Comparison of ENCODE assay signal across 10 cellular contexts in the genomic region with DNA sequence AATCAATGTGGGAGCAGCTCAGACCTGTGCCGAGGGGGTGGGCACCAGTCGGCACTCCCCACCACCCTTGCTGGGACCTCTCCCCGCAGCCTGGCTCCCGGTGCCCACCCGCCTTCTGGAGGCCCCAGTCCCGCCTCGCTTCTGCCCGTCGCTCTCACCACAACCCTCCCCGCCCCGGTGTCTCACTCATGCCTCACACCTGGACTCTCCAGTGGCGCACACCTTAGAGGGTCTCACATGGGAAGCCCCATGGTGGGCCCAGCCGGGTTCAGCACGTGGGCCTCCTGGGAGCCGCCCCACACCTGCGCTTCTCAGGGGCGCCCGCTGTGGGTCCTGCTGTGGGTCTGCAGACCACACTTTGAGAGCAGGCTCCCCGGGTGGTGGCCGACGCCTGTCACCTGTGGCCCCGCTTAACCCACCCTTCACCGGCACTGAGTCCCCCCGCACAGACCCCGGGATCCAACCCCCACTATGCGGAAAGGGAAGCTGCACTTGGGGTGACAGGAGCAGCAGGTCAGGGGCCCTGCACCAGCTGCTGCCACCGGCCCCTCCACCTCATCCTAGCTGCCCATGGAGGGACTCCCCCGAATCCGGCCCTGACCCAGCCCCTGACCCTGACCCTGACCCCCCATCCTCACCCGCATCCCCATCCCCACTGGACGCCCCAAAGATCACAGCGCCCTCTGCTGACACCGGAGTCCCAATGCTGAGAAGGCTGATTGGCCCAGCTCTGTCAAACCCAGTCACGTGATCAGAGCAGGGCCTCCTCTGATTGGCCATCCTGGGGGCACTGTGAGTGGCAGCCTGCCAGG. TPM values are rescaled to one million over a fixed set of nuclear protein-coding genes. Genes with fewer than 3 reads are reported as not detected.
DNase-seq lines count a peak whose midpoint lies in the region; ATAC-seq, FAIRE-seq and TF ChIP-seq lines count a peak whose summit lies in the region.
"Had no signal": no experiment of that assay in that cellular context is flagged by ENCODE, and none has a peak within 500 bp of the region (broad histone marks: within the 10 kb centered on the region; RNA-seq: fewer than 3 reads in every experiment).

No MANE protein-coding gene starts in this region.

- H3K36me3 ChIP-seq in GM23338 (ENCODE audit: insufficient read depth) (no peaks in the 10 kb centered on the region), uterus (no peaks in the 10 kb centered on the region), esophagus squamous epithelium (no peaks in the 10 kb centered on the region)
- H3K36me3 ChIP-seq: HAP-1 had no signal

- no peak overlapping the region for H2AFZ ChIP-seq in GM23338

- H3K9me3 Mint-ChIP-seq in GM23338 (no peaks in the 10 kb centered on the region), activated B cell treated with CpG ODN at 0.5 μM for 24 hours (no peaks in the 10 kb centered on the region)
- H3K9me3 Mint-ChIP-seq: dendritic cell treated with granulocyte-macrophage colony-stimulating factor and Interleukin-4, amounts not matched to agents 40 ng/mL and 50 ng/mL, for 4 days had no signal

- no peaks in the 10 kb centered on the region for H3K79me2 ChIP-seq in GM23338 (replicated peaks; ENCODE audit: insufficient read depth)

- H3K4me3 ChIP-seq in AG09309 (ENCODE audit: control insufficient read depth, low read depth, low read length) (no peak overlapping the region), GM23338 (no peak overlapping the region), uterus (no peak overlapping the region), esophagus squamous epithelium (no peak overlapping the region)
- H3K4me3 ChIP-seq: HAP-1 had no signal

- H3K4me1 ChIP-seq in GM23338 (ENCODE audit: insufficient read depth), result peaks cover 8% of the 10 kb centered on the region; the same call in 1 of the 2 replicates
- no peaks in the 10 kb centered on the region for H3K4me1 ChIP-seq in uterus
- peaks cover 8 to 32% (median 21%) of the 10 kb centered on the region in 3 donors for H3K4me1 ChIP-seq in esophagus squamous epithelium

- H3K4me3 Mint-ChIP-seq in GM23338 (no peak overlapping the region), activated B cell treated with CpG ODN at 0.5 μM for 24 hours (no peak overlapping the region)
- H3K4me3 Mint-ChIP-seq: dendritic cell treated with granulocyte-macrophage colony-stimulating factor and Interleukin-4, amounts not matched to agents 40 ng/mL and 50 ng/mL, for 4 days had no signal

- CTCF ChIA-PET in activated B cell treated with CpG ODN at 0.5 μM for 24 hours (lab: Charles Lee), result no interaction called here

- H3K36me3 Mint-ChIP-seq in GM23338 (ENCODE audit: low read depth) (no peaks in the 10 kb centered on the region), activated B cell treated with CpG ODN at 0.5 μM for 24 hours (ENCODE audit: low read depth) (no peaks in the 10 kb centered on the region)

- H3K4me1 Mint-ChIP-seq in GM23338, result peaks cover 10% of the 10 kb centered on the region
- no peaks in the 10 kb centered on the region for H3K4me1 Mint-ChIP-seq in activated B cell treated with CpG ODN at 0.5 μM for 24 hours

- no peaks in the 10 kb centered on the region for H4K20me1 ChIP-seq in GM23338 (replicated peaks; ENCODE audit: insufficient read depth)

- no peak for TF ChIP-seq POLR2A in uterus (IDR thresholded peaks at IDR 0.05)
- TF ChIP-seq POLR2A in esophagus squamous epithelium (IDR thresholded peaks at IDR 0.05), result no peak

- H3K9me2 ChIP-seq in GM23338 (ENCODE audit: insufficient read depth), result no peaks in the 10 kb centered on the region

- no peaks in the 10 kb centered on the region for H3F3A ChIP-seq in GM23338 (replicated peaks; ENCODE audit: low read depth)

- H3K27me3 Mint-ChIP-seq in GM23338 (ENCODE audit: insufficient read depth, low read depth, poor library complexity) (peaks cover 4% of the 10 kb centered on the region), activated B cell treated with CpG ODN at 0.5 μM for 24 hours (peaks cover 3% of the 10 kb centered on the region)

- in situ Hi-C loops in KBM-7 (cut with MboI; ENCODE audit: low pct_unique_long_range_greater_than_20kb, low sequenced_read_pairs), result no loop called here

- H3K27ac ChIP-seq in GM23338 (ENCODE audit: low read depth), result no peak overlapping the region
- no peak overlapping the region for H3K27ac ChIP-seq in uterus
- no peak overlapping the region for H3K27ac ChIP-seq in esophagus squamous epithelium

- H3K27ac Mint-ChIP-seq in GM23338 (no peak overlapping the region), activated B cell treated with CpG ODN at 0.5 μM for 24 hours (no peak overlapping the region)
- H3K27ac Mint-ChIP-seq: dendritic cell treated with granulocyte-macrophage colony-stimulating factor and Interleukin-4, amounts not matched to agents 40 ng/mL and 50 ng/mL, for 4 days had no signal

- WGBS in esophagus squamous epithelium, 2 donors, result 75 to 91% methylated on average over 2 to 10 of the region's 34 CpGs

- H3K27me3 ChIP-seq in GM23338 (ENCODE audit: insufficient read depth) (no peaks in the 10 kb centered on the region), uterus (no peaks in the 10 kb centered on the region), esophagus squamous epithelium (peaks cover 0 to 11% (median 0%) of the 10 kb centered on the region in 4 donors)

- DNase-seq in AG09309 (ENCODE audit: low read depth) (no peak), GM23338 (ENCODE audit: low spot score) (peak; percentile 69), activated B cell treated with CpG ODN at 0.5 μM for 24 hours (no peak), frontal cortex (ENCODE audit: low spot score in 2 of 2) (peak; percentile 68 to 75), uterus (no peak), esophagus squamous epithelium (lab: John Stamatoyannopoulos, UW) (no peak), KBM-7 (no peak)

- no peak for FAIRE-seq in frontal cortex (lab: Jason Lieb, UNC)

- no peaks in the 10 kb centered on the region for H3K9me3 ChIP-seq in uterus
- H3K9me3 ChIP-seq in esophagus squamous epithelium, result no peaks in the 10 kb centered on the region
- H3K9me3 ChIP-seq: HAP-1 had no signal

- POLR2A ChIA-PET in activated B cell treated with CpG ODN at 0.5 μM for 24 hours (lab: Charles Lee), result no interaction called here

- H3K4me2 ChIP-seq in GM23338, result no peak overlapping the region

- peak; percentile 58 for ATAC-seq in GM23338
- ATAC-seq in activated B cell treated with CpG ODN at 0.5 μM for 24 hours (ENCODE audit: low read depth), result peak; percentile 45
- ATAC-seq in GM19452 (IDR thresholded peaks at IDR 0.05; ENCODE audit: unreplicated experiment), result no peak

- TF ChIP-seq CTCF in AG09309 (IDR thresholded peaks at IDR 0.05; ENCODE audit: control insufficient read depth, insufficient read depth, low read depth, low read length, missing control alignments) (peak; percentile 34), GM23338 (conservative IDR thresholded peaks at IDR 0.05; ENCODE audit: low read depth in 2 of 2) (peak; percentile 56 to 69), activated B cell treated with CpG ODN at 0.5 μM for 24 hours (IDR thresholded peaks at IDR 0.05) (no peak), uterus (IDR thresholded peaks at IDR 0.05) (peak in 3 of 4 experiments; percentile 6 to 22 (median 7)), esophagus squamous epithelium (IDR thresholded peaks at IDR 0.05) (peak in 2 of 6 experiments; percentile 30 to 37)

- intact Hi-C loops in activated B cell treated with CpG ODN at 0.5 μM for 24 hours (cut with micrococcal nuclease) (no loop called here), uterus (cut with DNase I; ENCODE audit: low total_unique reads) (no loop called here), esophagus squamous epithelium (cut with DNase I) (no loop called here)

TF ChIP-seq in GM23338, 12 proteins besides CTCF, POLR2A, EP300 and RAD21 (continues in another document):
- TF ChIP-seq ETS1 (IDR thresholded peaks at IDR 0.05) (no peak), NANOG (IDR thresholded peaks at IDR 0.05; ENCODE audit: borderline replicate concordance) (no peak), POLR2AphosphoS5 (IDR thresholded peaks at IDR 0.05; ENCODE audit: low read depth) (no peak), JUNB (IDR thresholded peaks at IDR 0.05; ENCODE audit: unreplicated experiment) (no peak), EZH2phosphoT487 (IDR thresholded peaks at IDR 0.05; ENCODE audit: unreplicated experiment) (no peak), STAT1 (IDR thresholded peaks at IDR 0.05; ENCODE audit: unreplicated experiment) (no peak)

RNA-seq across cellular contexts. Expression of gene SLC38A10, which starts 27.4 kb away (rescaled TPM):
- 51.7 and 55.8 TPM in 2 replicates for total RNA-seq in GM23338 (2014; rRNA removed; shearing (Covaris generic))
- polyA plus RNA-seq in GM23338 (2016; fragmentation: Nextera tagmentation; extraction: Ambion mirVana), result 17.1 and 18.3 TPM in 2 replicates
- total RNA-seq in activated B cell treated with CpG ODN at 0.5 μM for 24 hours (75.9 and 97.1 TPM in 2 replicates), frontal cortex (13.9 TPM), uterus (10 to 100 TPM; 50.7 to 55.4 (median 53.3) TPM), esophagus squamous epithelium (10 to 100 TPM; 37.8 to 49.8 (median 45.3) TPM)

Comparison
In these comparisons a context has a peak if more than half of its experiments do, and no peak if none do; other contexts are left out.
1. DNase-seq: peak in GM23338 (single experiment) and frontal cortex (2 of 2); none in AG09309 (single experiment), activated B cell treated with CpG ODN at 0.5 μM for 24 hours (single experiment), uterus (0 of 2), esophagus squamous epithelium (single experiment) and KBM-7 (single experiment).